In the genomic region with DNA sequence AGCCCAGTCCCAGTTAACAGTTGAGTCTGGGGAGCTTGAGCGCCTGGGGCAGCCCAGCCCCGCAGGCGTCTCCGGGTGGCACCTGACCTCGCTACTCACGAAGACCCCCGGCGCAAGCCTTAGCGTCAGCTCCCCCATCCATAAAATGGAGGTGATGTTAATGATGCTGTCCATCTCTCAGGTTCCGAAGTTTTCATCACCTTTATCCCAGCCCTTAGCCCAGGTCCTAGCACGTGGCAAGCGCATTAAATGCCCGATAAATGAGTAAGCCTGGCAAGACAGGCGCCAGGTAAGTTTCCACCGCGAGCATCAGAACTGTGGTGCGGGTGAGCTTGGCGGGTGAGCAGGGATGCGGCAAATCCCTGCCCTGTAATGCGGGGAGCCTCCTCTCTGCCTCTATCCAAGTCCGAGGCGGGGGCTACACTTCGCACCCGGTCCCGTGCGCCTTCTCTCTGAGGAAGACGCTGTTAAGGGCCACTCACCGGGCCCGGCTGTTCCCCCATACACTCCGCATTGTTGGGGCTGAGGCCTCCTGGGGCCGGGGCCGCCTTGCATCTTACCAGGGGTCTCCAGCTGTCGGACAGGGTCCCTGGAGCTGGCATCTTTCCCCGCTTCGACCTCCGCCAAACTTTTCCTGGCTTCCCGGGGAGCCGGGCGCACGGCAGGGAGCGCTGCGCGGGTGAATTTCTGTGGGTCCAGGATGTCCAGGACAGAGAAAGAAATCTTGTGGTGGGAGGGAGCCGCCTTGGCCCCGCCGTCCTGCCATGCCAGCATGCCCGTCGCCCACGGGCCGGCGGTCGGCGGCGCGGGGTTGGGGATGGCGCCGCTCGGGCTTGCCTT, we compare ENCODE assay signal across 9 cellular contexts. TPM values are rescaled to one million over a fixed set of nuclear protein-coding genes. Genes with fewer than 3 reads are reported as not detected.
DNase-seq lines count a peak whose midpoint lies in the region; ATAC-seq and TF ChIP-seq lines count a peak whose summit lies in the region.
"Had no signal": no experiment of that assay in that cellular context is flagged by ENCODE, and none has a peak within 500 bp of the region (broad histone marks: within the 10 kb centered on the region; RNA-seq: fewer than 3 reads in every experiment).

No MANE protein-coding gene starts in this region.

- H3K79me2 ChIP-seq in H9 (ENCODE audit: insufficient read depth, low read length) = no peaks in the 10 kb centered on the region

- peaks cover 79% of the 10 kb centered on the region for H3K27me3 Mint-ChIP-seq in H9 (ENCODE audit: low read depth)

- H4K8ac ChIP-seq in H9 (replicated peaks; ENCODE audit: insufficient read length, low read depth, low read length) = no peak overlapping the region

- H2AK5ac ChIP-seq in H9 (ENCODE audit: insufficient read length, low read length) = no peak overlapping the region

- no peak overlapping the region for H3K27ac Mint-ChIP-seq in H9

- TF ChIP-seq POLR2A in Peyer's patch (IDR thresholded peaks at IDR 0.05) = no peak
- TF ChIP-seq POLR2A in esophagus muscularis mucosa (IDR thresholded peaks at IDR 0.05; ENCODE audit: low read depth) = no peak

- no peak overlapping the region for H2BK15ac ChIP-seq in H9 (ENCODE audit: low read depth, low read length)

- H3K18ac ChIP-seq in H9 (ENCODE audit: insufficient read length, low read depth, low read length) = no peak overlapping the region

- H2BK12ac ChIP-seq in H9 (ENCODE audit: insufficient read length, low read depth, low read length) = no peak overlapping the region

- TF ChIP-seq EP300 in esophagus muscularis mucosa (IDR thresholded peaks at IDR 0.05) = no peak

- H3K9me3 ChIP-seq in H9 (ENCODE audit: control insufficient read depth, low read depth, low read length) (no peaks in the 10 kb centered on the region), Peyer's patch (no peaks in the 10 kb centered on the region), esophagus muscularis mucosa (no peaks in the 10 kb centered on the region)

- H3K23me2 ChIP-seq in H9 (ENCODE audit: insufficient read length, low read depth, low read length, poor library complexity, severe bottlenecking) = peaks cover 23% of the 10 kb centered on the region

- no peaks in the 10 kb centered on the region; a peak in 2 of 5 replicates for H3K9me3 Mint-ChIP-seq in H9

- H3K27me3 ChIP-seq in H9 (ENCODE audit: insufficient read depth, low read length) (peaks cover 15% of the 10 kb centered on the region; the same call in 1 of the 2 replicates), Peyer's patch (peaks cover 0 to 38% of the 10 kb centered on the region in 2 donors), esophagus muscularis mucosa (peaks cover 7 to 89% (median 46%) of the 10 kb centered on the region in 4 donors)

- H2BK5ac ChIP-seq in H9 (ENCODE audit: insufficient read length, low read length) = no peak overlapping the region

- no peak overlapping the region for H3K23ac ChIP-seq in H9 (ENCODE audit: insufficient read length, low read depth, low read length)

- no peak overlapping the region for H3T11ph ChIP-seq in H9 (ENCODE audit: low read length)

- H3K4me3 Mint-ChIP-seq in H9 = peak overlapping the region; percentile 73 to 91

- H3K4me1 ChIP-seq in H9 (ENCODE audit: insufficient read depth, low read length) (peaks cover 14% of the 10 kb centered on the region), Peyer's patch (peaks cover 0 to 33% (median 8%) of the 10 kb centered on the region in 4 donors), esophagus muscularis mucosa (peaks cover 17 to 40% (median 38%) of the 10 kb centered on the region in 4 donors)

- H2BK120ac ChIP-seq in H9 (ENCODE audit: low read depth, low read length, poor library complexity, severe bottlenecking) = no peak overlapping the region

- no peak for TF ChIP-seq CTCF in H9 (conservative IDR thresholded peaks at IDR 0.05)
- TF ChIP-seq CTCF in Peyer's patch (IDR thresholded peaks at IDR 0.05) = no peak
- no peak for TF ChIP-seq CTCF in esophagus muscularis mucosa (IDR thresholded peaks at IDR 0.05)
- no peak for TF ChIP-seq CTCF in retinal pigment epithelial cell (conservative IDR thresholded peaks at IDR 0.05; ENCODE audit: low read depth, low read length)

- DNase-seq in H9 (peak; percentile 58), Peyer's patch (no peak), esophagus muscularis mucosa (ENCODE audit: extremely low spot score) (no peak), retinal pigment epithelial cell (ENCODE audit: low read depth) (no peak), HT-29 (ENCODE audit: low spot score) (no peak)

- no peak overlapping the region for H3K56ac ChIP-seq in H9 (ENCODE audit: insufficient read length, low read depth, low read length)

- WGBS in H9 (ENCODE audit: extremely low coverage, insufficient read length, low lambda C conversion rate) = no CpG with 5 or more reads among the region's 58 CpGs
- under 1% methylated on average over 32 of the region's 58 CpGs for WGBS in esophagus muscularis mucosa

- no peak overlapping the region for H4K5ac ChIP-seq in H9 (ENCODE audit: insufficient read length, low read depth, low read length)

- no peak overlapping the region for H3K4ac ChIP-seq in H9 (ENCODE audit: low read depth, low read length)

- no peak overlapping the region for H2AFZ ChIP-seq in H9 (ENCODE audit: low read length)

- H3K4me3 ChIP-seq in Peyer's patch (peak overlapping the region in 3 of 4 donors; percentile 22 to 46 (median 45)), esophagus muscularis mucosa (peak overlapping the region; percentile 32 to 38 (median 36)), retinal pigment epithelial cell (ENCODE audit: low read length) (peak overlapping the region; percentile 15)

- peaks cover 0 to 9% (median 0%) of the 10 kb centered on the region in 3 experiments; a peak in 3 of 7 replicates for H3K36me3 Mint-ChIP-seq in H9 (ENCODE audit: insufficient read depth in 1 of 3, low read depth in 3 of 3)

- no peak overlapping the region for H2BK20ac ChIP-seq in H9 (ENCODE audit: low read depth, low read length, poor library complexity, severe bottlenecking)

- peak overlapping the region; percentile 72 for H3K4me2 ChIP-seq in H9 (ENCODE audit: insufficient read depth, insufficient read length, low read length)

- H3K27ac ChIP-seq in H9 (ENCODE audit: insufficient read length, low read depth, low read length) (no peak overlapping the region), Peyer's patch (no peak overlapping the region), esophagus muscularis mucosa (replicated peaks in 1 of 4) (no peak overlapping the region)

- H3K79me1 ChIP-seq in H9 (ENCODE audit: insufficient read depth, low read depth, low read length, poor library complexity, severe bottlenecking) = no peaks in the 10 kb centered on the region

- intact Hi-C loops in esophagus muscularis mucosa (cut with DNase I) = no loop called here

- H3K9ac ChIP-seq in H9 (ENCODE audit: extremely low read depth, insufficient read length, low read length) = no peak overlapping the region

- no peak overlapping the region for H3K14ac ChIP-seq in H9 (ENCODE audit: insufficient read depth, low read length)

- no peak overlapping the region for H4K91ac ChIP-seq in H9 (ENCODE audit: insufficient read length, low read depth, low read length)

- H3K36me3 ChIP-seq in Peyer's patch (no peaks in the 10 kb centered on the region), esophagus muscularis mucosa (no peaks in the 10 kb centered on the region)

- no peak for ATAC-seq in HG02623 (IDR thresholded peaks at IDR 0.05; ENCODE audit: unreplicated experiment)
- no peak for ATAC-seq in GM19463 (IDR thresholded peaks at IDR 0.05; ENCODE audit: unreplicated experiment)

- H4K20me1 ChIP-seq in H9 (ENCODE audit: control insufficient read depth, insufficient read depth, insufficient read length) = no peaks in the 10 kb centered on the region

- peaks cover 48 to 56% of the 10 kb centered on the region in 2 experiments for H3K4me1 Mint-ChIP-seq in H9

RNA-seq across cellular contexts. Expression of gene NKX1-2, which starts 0.4 kb away (rescaled TPM):
- 14.9 and 15.3 TPM in 2 replicates for total RNA-seq in H9 (2021)
- not detected for total RNA-seq in Peyer's patch
- not detected for total RNA-seq in esophagus muscularis mucosa
- total RNA-seq in HT-29 (2014; rRNA removed; shearing (Covaris generic)) = not detected in 2 replicates
- total RNA-seq: mononuclear cell, OCI-LY7 had no signal

RNA-seq across cellular contexts. Expression of gene LHPP, which starts 12.2 kb away (rescaled TPM):
- 25.1 and 29.6 TPM in 2 replicates for total RNA-seq in H9 (2021)
- total RNA-seq in Peyer's patch = 10 to 100 TPM; 34.2 to 76.7 (median 38.2) TPM
- 10 to 100 TPM; 10.8 to 20.9 (median 15.7) TPM for total RNA-seq in esophagus muscularis mucosa
- total RNA-seq in HT-29 (2014; rRNA removed; shearing (Covaris generic)) = 4.4 and 15.4 TPM in 2 replicates

RNA-seq across cellular contexts. Expression of gene OAT, which starts 30.7 kb away (rescaled TPM):
- total RNA-seq in H9 (2021) = 65.2 and 67.9 TPM in 2 replicates
- 1,000 to 10,000 TPM in 1 of 4 donors, 100 to 1,000 TPM in 3; 155 to 1,170 (median 625) TPM for total RNA-seq in Peyer's patch
- 100 to 1,000 TPM in 3 of 4 donors, 10 to 100 TPM in 1; 98.8 to 169 (median 143) TPM for total RNA-seq in esophagus muscularis mucosa
- 26.5 and 28.9 TPM in 2 replicates for total RNA-seq in HT-29 (2014; rRNA removed; shearing (Covaris generic))

Comparison
In these comparisons a context has a peak if more than half of its experiments do, and no peak if none do; other contexts are left out.
1. RNA of gene NKX1-2, which starts 0.4 kb away (total RNA-seq): 14.9 to 15.3 TPM in H9; not detected in Peyer's patch, not detected in esophagus muscularis mucosa and not detected in HT-29; every median in the first group is over 10 times any median in the second.
2. Peak in every context shown above with its lines, with median percentiles within 50 percentile points of each other: H3K4me3 ChIP-seq.